8 cellular contexts compared by ENCODE assay signal in genomic region chr1:40612345-40612831, GRCh38. TPM values are rescaled to one million over a fixed set of nuclear protein-coding genes. Genes with fewer than 3 reads are reported as not detected.
DNase-seq lines count a peak whose midpoint lies in the region; ATAC-seq lines count a peak whose summit lies in the region.

No MANE protein-coding gene starts in this region.

- H3K36me3 Mint-ChIP-seq in CD4-positive, CD25-positive, alpha-beta regulatory T cell = no peaks in the 10 kb centered on the region
- no peaks in the 10 kb centered on the region for H3K36me3 Mint-ChIP-seq in memory B cell

- no peak overlapping the region for H3K27ac ChIP-seq in CD4-positive, CD25-positive, alpha-beta regulatory T cell (ENCODE audit: insufficient read depth, low read length, poor library complexity, severe bottlenecking)

- peak; percentile 43 to 74 (median 68) for DNase-seq in CD4-positive, CD25-positive, alpha-beta regulatory T cell
- DNase-seq in NCI-H748 (lab: John Stamatoyannopoulos, UW; ENCODE audit: unreplicated experiment) (peak; percentile 97), ecto neural progenitor cell (ENCODE audit: low spot score) (peak; percentile 72), memory B cell (ENCODE audit: low spot score in 2 of 2) (peak; percentile 69 to 73)
- DNase-seq in activated CD4-positive, alpha-beta T cell treated with anti-CD3 and anti-CD28 coated beads, Interleukin-2, amount 50 U/mL, for 4 hours = peak; percentile 63 to 71
- peak; percentile 24 to 46 for DNase-seq in stimulated activated CD8-positive, alpha-beta memory T cell treated with anti-CD3 and anti-CD28 coated beads, Interleukin-2, amount 100 ng/mL, for 48 hours (ENCODE audit: low read depth in 2 of 2)

- no peaks in the 10 kb centered on the region for H3K36me3 ChIP-seq in CD4-positive, CD25-positive, alpha-beta regulatory T cell (ENCODE audit: control insufficient read depth, insufficient read depth, low read length)

- H3K4me1 Mint-ChIP-seq in CD4-positive, CD25-positive, alpha-beta regulatory T cell = no peaks in the 10 kb centered on the region
- H3K4me1 Mint-ChIP-seq in memory B cell = peaks cover 6% of the 10 kb centered on the region

- H3K27ac Mint-ChIP-seq in CD4-positive, CD25-positive, alpha-beta regulatory T cell = no peak overlapping the region
- H3K27ac Mint-ChIP-seq in memory B cell = no peak overlapping the region

- H3K9me3 Mint-ChIP-seq in CD4-positive, CD25-positive, alpha-beta regulatory T cell = no peaks in the 10 kb centered on the region
- H3K9me3 Mint-ChIP-seq in memory B cell = no peaks in the 10 kb centered on the region

- H3K27me3 Mint-ChIP-seq in CD4-positive, CD25-positive, alpha-beta regulatory T cell = peaks cover under 1% of the 10 kb centered on the region
- H3K27me3 Mint-ChIP-seq in memory B cell = no peaks in the 10 kb centered on the region

- no peak overlapping the region for H3K4me3 ChIP-seq in CD4-positive, CD25-positive, alpha-beta regulatory T cell (ENCODE audit: low read depth, low read length)

- ATAC-seq in CD4-positive, CD25-positive, alpha-beta regulatory T cell (ENCODE audit: low read depth in 2 of 2) = peak; percentile 78 to 87
- ATAC-seq in HG02610 (IDR thresholded peaks at IDR 0.05; ENCODE audit: unreplicated experiment) (peak; percentile 45), memory B cell (ENCODE audit: low read depth) (peak; percentile 98), GM19467 (IDR thresholded peaks at IDR 0.05; ENCODE audit: unreplicated experiment) (no peak)

- no peaks in the 10 kb centered on the region for H3K4me1 ChIP-seq in CD4-positive, CD25-positive, alpha-beta regulatory T cell (ENCODE audit: control insufficient read depth, insufficient read depth, low read length, poor library complexity, severe bottlenecking)

- no peaks in the 10 kb centered on the region for H3K9me3 ChIP-seq in CD4-positive, CD25-positive, alpha-beta regulatory T cell (ENCODE audit: control insufficient read depth in 2 of 2, low read length in 2 of 2)

- no peaks in the 10 kb centered on the region for H3K27me3 ChIP-seq in CD4-positive, CD25-positive, alpha-beta regulatory T cell (ENCODE audit: control insufficient read depth, insufficient read depth, low read length)

- no peak overlapping the region for H3K4me3 Mint-ChIP-seq in CD4-positive, CD25-positive, alpha-beta regulatory T cell
- no peak overlapping the region for H3K4me3 Mint-ChIP-seq in memory B cell

RNA-seq across cellular contexts. Expression of gene RIMS3, which starts 53.1 kb away (rescaled TPM):
- 3.8 TPM for total RNA-seq in CD4-positive, CD25-positive, alpha-beta regulatory T cell
- polyA plus RNA-seq in CD4-positive, CD25-positive, alpha-beta regulatory T cell = 1 to 10 TPM; 1.0 to 3.3 (median 1.6) TPM

Comparison
In these comparisons a context has a peak if more than half of its experiments do, and no peak if none do; other contexts are left out.
1. DNase-seq: peak in every context shown above with its lines; median percentile 97 in NCI-H748; 72 in ecto neural progenitor cell; 71 in memory B cell; 68 in CD4-positive, CD25-positive, alpha-beta regulatory T cell; 67 in activated CD4-positive, alpha-beta T cell treated with anti-CD3 and anti-CD28 coated beads, Interleukin-2, amount 50 U/mL, for 4 hours; 35 in stimulated activated CD8-positive, alpha-beta memory T cell treated with anti-CD3 and anti-CD28 coated beads, Interleukin-2, amount 100 ng/mL, for 48 hours.